Comparison of ENCODE assay signal across 1 cellular context in the genomic region with DNA sequence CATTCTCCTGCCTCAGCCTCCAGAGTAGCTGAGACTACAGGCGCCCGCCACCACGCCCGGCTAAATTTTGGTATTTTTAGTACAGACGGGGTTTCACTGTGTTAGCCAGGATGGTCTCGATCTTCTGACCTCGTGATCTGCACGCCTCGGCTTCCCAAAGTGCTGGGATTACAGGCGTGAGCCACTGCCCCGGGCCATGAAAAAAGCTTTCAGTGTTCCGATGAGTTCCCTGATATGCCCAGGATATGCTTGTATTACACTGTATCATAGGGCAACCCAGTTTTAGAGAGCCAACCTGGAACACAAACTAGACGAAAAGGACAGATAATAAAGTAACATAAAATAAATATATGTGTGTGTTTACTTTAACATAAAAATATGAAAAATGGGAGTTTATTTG. TPM values are rescaled to one million over a fixed set of nuclear protein-coding genes. Genes with fewer than 3 reads are reported as not detected.
"Had no signal": no experiment of that assay in that cellular context is flagged by ENCODE, and none has a peak within 500 bp of the region (broad histone marks: within the 10 kb centered on the region; RNA-seq: fewer than 3 reads in every experiment).

No MANE protein-coding gene starts in this region.

RNA-seq across cellular contexts. Expression of gene MCF2L2, which starts 37.3 kb away (rescaled TPM):
- polyA plus RNA-seq: smooth muscle cell had no signal
